In genomic region chr19:31818740-31819228, GRCh38 we compare ENCODE assay signal across 1 cellular context.
TF ChIP-seq lines count a peak whose summit lies in the region.

No MANE protein-coding gene starts in this region.

TF ChIP-seq in GM23338, 12 proteins besides CTCF, POLR2A, EP300 and RAD21 (continued from another document):
- TF ChIP-seq ZNF462 (CRISPR knock-in tag; IDR thresholded peaks at IDR 0.05) (no peak), REST (IDR thresholded peaks at IDR 0.05; ENCODE audit: unreplicated experiment) (no peak), EZH2 (IDR thresholded peaks at IDR 0.05; ENCODE audit: low read depth, unreplicated experiment) (no peak), POLR2AphosphoS5 (IDR thresholded peaks at IDR 0.05; ENCODE audit: low read depth) (no peak), EZH2phosphoT487 (IDR thresholded peaks at IDR 0.05; ENCODE audit: unreplicated experiment) (no peak), ZNF114 (CRISPR knock-in tag; IDR thresholded peaks at IDR 0.05) (no peak), JUNB (IDR thresholded peaks at IDR 0.05; ENCODE audit: unreplicated experiment) (no peak)
